1 cellular context compared by ENCODE assay signal in genomic region chr1:62597281-62597680, GRCh38.
TF ChIP-seq lines count a peak whose summit lies in the region.

TSS of gene ANGPTL3 (plus strand) at chr1:62597520. CDS start at chr1:62597567, 47 bp downstream.

TF ChIP-seq in liver, 16 proteins besides CTCF, POLR2A, EP300 and RAD21 (continued from another document):
- peak; percentile 59 for TF ChIP-seq REST (IDR thresholded peaks at IDR 0.05)
- TF ChIP-seq HNF4G (IDR thresholded peaks at IDR 0.05): no peak
- peak; percentile 36 for TF ChIP-seq YY1 (IDR thresholded peaks at IDR 0.05)
- TF ChIP-seq NR2F2 (IDR thresholded peaks at IDR 0.05): no peak
- no peak for TF ChIP-seq FOXA2 (IDR thresholded peaks at IDR 0.05)
- no peak for TF ChIP-seq ZBTB33 (IDR thresholded peaks at IDR 0.05)
